ENCODE assay signal across 25 cellular contexts in genomic region chr4:57764840-57765239, GRCh38.
A peak's percentile ranks its signal among the peaks of the same experiment; 100 is the strongest.
DNase-seq lines count a peak whose midpoint lies in the region; TF ChIP-seq lines count a peak whose summit lies in the region.
"Had no signal": no experiment of that assay in that cellular context is flagged by ENCODE, and none has a peak within 500 bp of the region (broad histone marks: within the 10 kb centered on the region; RNA-seq: fewer than 3 reads in every experiment).

No MANE protein-coding gene starts in this region.

- intact Hi-C loops in posterior cingulate gyrus (cut with DNase I), result no loop called here

- peak overlapping the region; percentile 30 for H3K4me3 ChIP-seq in OCI-LY3 (ENCODE audit: low read length)
- H3K4me3 ChIP-seq: A549, SK-N-MC had no signal

- H3K4me1 ChIP-seq in OCI-LY3 (ENCODE audit: low read length), result peaks cover 37% of the 10 kb centered on the region
- H3K4me1 ChIP-seq: A549 had no signal

- no peaks in the 10 kb centered on the region for H3K79me2 ChIP-seq in OCI-LY3 (ENCODE audit: low read length)

- no peaks in the 10 kb centered on the region for H3K27me3 ChIP-seq in OCI-LY3 (ENCODE audit: low read depth, low read length)

- H4K20me1 ChIP-seq in OCI-LY3 (ENCODE audit: insufficient read depth, low read length), result no peaks in the 10 kb centered on the region

- TF ChIP-seq CTCF in OCI-LY3 (IDR thresholded peaks at IDR 0.05; ENCODE audit: low read depth, low read length) (no peak), GM10266 (IDR thresholded peaks at IDR 0.05; ENCODE audit: control insufficient read depth, insufficient read depth, low read depth, missing control alignments) (no peak)

- H3K9me3 ChIP-seq in OCI-LY3 (ENCODE audit: insufficient read depth, low read length), result 0 out of 2 replicates have a peak, but pooled peaks cover 4% of the 10 kb centered on the region
- H3K9me3 ChIP-seq: A549 had no signal

- H2AFZ ChIP-seq in OCI-LY3 (ENCODE audit: low read depth, low read length), result no peak overlapping the region

- H3K27ac ChIP-seq in OCI-LY3 (ENCODE audit: low read length), result peak overlapping the region; percentile 46
- H3K27ac ChIP-seq: A549, SK-N-MC had no signal

- H3K4me2 ChIP-seq in OCI-LY3 (ENCODE audit: low read length), result peak overlapping the region; percentile 59
- H3K4me2 ChIP-seq: A549 had no signal

- peaks cover 7% of the 10 kb centered on the region for H3K36me3 ChIP-seq in OCI-LY3 (replicated peaks; ENCODE audit: low read depth, low read length)

- DNase-seq in MV-4-11 (lab: John Stamatoyannopoulos, UW), result peak; percentile 71
- DNase-seq in hippocampal formation (lab: John Stamatoyannopoulos, UW), result peak; percentile 16 to 51
- DNase-seq in posterior cingulate gyrus, result peak in 7 of 10 donors; percentile 8 to 87 (median 63)
- no peak for DNase-seq in GM10266 (ENCODE audit: extremely low spot score)
- DNase-seq in NCI-H2196 treated with DMSO at 0.1 percent for 48 hours (lab: John Stamatoyannopoulos, UW; ENCODE audit: unreplicated experiment), result no peak
- DNase-seq in NCI-H2107 (lab: John Stamatoyannopoulos, UW), result no peak
- DNase-seq: AML-193; C1 segment of cervical spinal cord; CD4-positive, alpha-beta memory T cell; COR-L47; DMS53; H9; KBM-7; MM.1S; NCI-H1092 treated with DMSO at 0.1 percent for 48 hours; NCI-H1436; NCI-H187 treated with DMSO at 0.1 percent for 48 hours; NCI-H446; NCI-H524 treated with DMSO at 0.1 percent for 48 hours; NCI-H82; OCI-M1; SIG-M5 had no signal

- no peak overlapping the region for H3K9ac ChIP-seq in OCI-LY3 (ENCODE audit: low read length)

Comparison
In these comparisons a context has a peak if more than half of its experiments do, and no peak if none do; other contexts are left out.
1. DNase-seq: peak in MV-4-11 (single experiment), hippocampal formation (2 of 2) and posterior cingulate gyrus (7 of 10); none in GM10266 (single experiment), NCI-H2196 treated with DMSO at 0.1 percent for 48 hours (single experiment) and NCI-H2107 (single experiment).